11 cellular contexts compared by ENCODE assay signal in the genomic region with DNA sequence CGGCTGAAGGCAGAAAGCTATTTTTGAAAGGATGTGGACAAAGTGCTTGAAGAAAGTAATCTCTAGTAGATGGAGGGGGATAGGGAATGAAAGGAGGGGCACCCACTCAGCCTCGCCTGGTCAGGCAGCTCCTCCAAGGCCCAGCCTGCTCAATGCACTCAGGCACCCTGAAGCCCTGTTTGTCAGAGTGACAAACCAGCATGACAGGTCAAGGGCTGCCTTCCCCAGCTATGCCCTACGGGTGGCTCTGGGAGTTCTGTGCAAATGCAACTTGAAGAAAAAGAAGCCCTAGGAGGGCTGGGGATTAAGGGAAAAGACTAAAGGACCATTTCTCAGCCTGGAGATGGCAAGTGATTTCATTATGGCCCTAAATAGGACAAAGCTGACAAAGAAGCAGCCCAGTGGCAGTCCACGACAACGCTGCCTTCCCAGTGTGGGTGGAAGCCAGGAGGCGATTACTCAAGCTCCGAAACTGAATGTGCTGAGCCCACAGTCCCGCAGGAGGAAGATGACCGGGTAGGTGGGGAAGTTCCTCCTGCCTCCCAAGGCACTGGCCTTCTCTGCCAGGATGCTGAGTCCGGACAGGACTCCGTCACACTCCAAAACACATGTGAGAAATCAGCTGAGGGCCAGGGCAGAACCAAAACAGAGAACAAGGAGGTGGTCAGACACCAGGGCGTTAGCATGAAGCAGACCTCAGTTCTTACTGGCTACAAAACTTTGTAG. TPM values are rescaled to one million over a fixed set of nuclear protein-coding genes. Genes with fewer than 3 reads are reported as not detected.
DNase-seq lines count a peak whose midpoint lies in the region; ATAC-seq and TF ChIP-seq lines count a peak whose summit lies in the region.
"Had no signal": no experiment of that assay in that cellular context is flagged by ENCODE, and none has a peak within 500 bp of the region (broad histone marks: within the 10 kb centered on the region; RNA-seq: fewer than 3 reads in every experiment).

No MANE protein-coding gene starts in this region.

- H2AFZ ChIP-seq in parathyroid adenoma, result peak overlapping the region; percentile 81

- H3K27me3 Mint-ChIP-seq in activated T-helper 17 cell treated with anti-CD3 and anti-CD28 coated beads, Interleukin-2, amount 50 U/mL, for 72 hours, result no peaks in the 10 kb centered on the region
- H3K27me3 Mint-ChIP-seq: activated CD8-positive, alpha-beta T cell treated with anti-CD3 and anti-CD28 coated beads for 36 hours; activated naive CD8-positive, alpha-beta T cell had no signal

- H3K4me1 Mint-ChIP-seq in activated T-helper 17 cell treated with anti-CD3 and anti-CD28 coated beads, Interleukin-2, amount 50 U/mL, for 72 hours, result peaks cover 14% of the 10 kb centered on the region

- peak overlapping the region; percentile 29 for H3K27ac Mint-ChIP-seq in activated T-helper 17 cell treated with anti-CD3 and anti-CD28 coated beads, Interleukin-2, amount 50 U/mL, for 72 hours
- H3K27ac Mint-ChIP-seq: activated CD8-positive, alpha-beta T cell treated with anti-CD3 and anti-CD28 coated beads for 36 hours; activated naive CD8-positive, alpha-beta T cell had no signal

- intact Hi-C loops in left ventricle myocardium superior (cut with micrococcal nuclease), result no loop called here

- in situ Hi-C loops in GM13976 (cut with MboI; ENCODE audit: low sequenced_read_pairs, unreplicated experiment), result no loop called here

- DNase-seq in AG20443 (ENCODE audit: low spot score) (peak; percentile 87), left ventricle myocardium superior (peak; percentile 66), SKM-1 (lab: John Stamatoyannopoulos, UW; ENCODE audit: unreplicated experiment) (no peak), GM13976 (ENCODE audit: low spot score) (no peak)
- DNase-seq in stimulated activated naive CD4-positive, alpha-beta T cell (lab: John Stamatoyannopoulos, UW), result no peak
- DNase-seq: activated CD8-positive, alpha-beta T cell treated with anti-CD3 and anti-CD28 coated beads for 36 hours; BE2C had no signal

- TF ChIP-seq CTCF in parathyroid adenoma (IDR thresholded peaks at IDR 0.05) (no peak), GM13976 (IDR thresholded peaks at IDR 0.05; ENCODE audit: borderline replicate concordance, control extremely low read depth, extremely low read depth, insufficient read depth, missing control alignments) (no peak)

- peak overlapping the region; percentile 32 for H3K4me2 ChIP-seq in parathyroid adenoma (ENCODE audit: low read length)

- peaks cover 73% of the 10 kb centered on the region for H3K36me3 Mint-ChIP-seq in activated T-helper 17 cell treated with anti-CD3 and anti-CD28 coated beads, Interleukin-2, amount 50 U/mL, for 72 hours (ENCODE audit: low read depth)

- H3K9me3 ChIP-seq in parathyroid adenoma (ENCODE audit: control insufficient read depth, low read length), result no peaks in the 10 kb centered on the region
- H3K9me3 ChIP-seq: BE2C had no signal

- H3K27me3 ChIP-seq in parathyroid adenoma (ENCODE audit: control insufficient read depth, insufficient read depth, low read length), result no peaks in the 10 kb centered on the region
- H3K27me3 ChIP-seq: BE2C had no signal

- H3K36me3 ChIP-seq in parathyroid adenoma (ENCODE audit: control insufficient read depth, insufficient read depth, low read length), result no peaks in the 10 kb centered on the region
- H3K36me3 ChIP-seq: BE2C had no signal

- no peak overlapping the region for H3K9ac ChIP-seq in parathyroid adenoma

- H3K79me2 ChIP-seq in parathyroid adenoma, result no peaks in the 10 kb centered on the region

- peak overlapping the region; percentile 33 for H3K4me3 Mint-ChIP-seq in activated T-helper 17 cell treated with anti-CD3 and anti-CD28 coated beads, Interleukin-2, amount 50 U/mL, for 72 hours
- H3K4me3 Mint-ChIP-seq: activated CD8-positive, alpha-beta T cell treated with anti-CD3 and anti-CD28 coated beads for 36 hours; activated naive CD8-positive, alpha-beta T cell had no signal

- H3K9me3 Mint-ChIP-seq in activated T-helper 17 cell treated with anti-CD3 and anti-CD28 coated beads, Interleukin-2, amount 50 U/mL, for 72 hours, result no peaks in the 10 kb centered on the region
- H3K9me3 Mint-ChIP-seq: activated CD8-positive, alpha-beta T cell treated with anti-CD3 and anti-CD28 coated beads for 36 hours had no signal

- ATAC-seq in activated T-helper 17 cell treated with anti-CD3 and anti-CD28 coated beads, Interleukin-2, amount 50 U/mL, for 72 hours (replicated peaks), result peak; percentile 86
- ATAC-seq in left ventricle myocardium superior, result peak; percentile 62
- no peak for ATAC-seq in GM19397 (IDR thresholded peaks at IDR 0.05; ENCODE audit: unreplicated experiment)
- ATAC-seq: activated CD8-positive, alpha-beta T cell treated with anti-CD3 and anti-CD28 coated beads for 36 hours had no signal

- H3K27ac ChIP-seq in parathyroid adenoma, result peak overlapping the region; percentile 87

- H3K4me1 ChIP-seq in parathyroid adenoma, result peaks cover 16% of the 10 kb centered on the region
- H3K4me1 ChIP-seq: BE2C had no signal

- no peak overlapping the region for H3K4me3 ChIP-seq in parathyroid adenoma (ENCODE audit: low read depth, low read length)

RNA-seq across cellular contexts. Expression of a gene that starts 16.3 kb away (rescaled TPM):
- total RNA-seq in activated T-helper 17 cell treated with anti-CD3 and anti-CD28 coated beads, Interleukin-2, amount 50 U/mL, for 72 hours, result 10 to 100 TPM; 26.4 to 68.5 TPM
- 16.5 TPM for total RNA-seq in left ventricle myocardium superior

RNA-seq across cellular contexts. Expression of a gene that starts 28.1 kb away (rescaled TPM):
- total RNA-seq in activated T-helper 17 cell treated with anti-CD3 and anti-CD28 coated beads, Interleukin-2, amount 50 U/mL, for 72 hours, result not detected
- 0.25 TPM for total RNA-seq in left ventricle myocardium superior
- total RNA-seq: activated CD8-positive, alpha-beta T cell treated with anti-CD3 and anti-CD28 coated beads for 36 hours had no signal

Comparison
In these comparisons a context has a peak if more than half of its experiments do, and no peak if none do; other contexts are left out.
1. DNase-seq: peak in AG20443 (single experiment) and left ventricle myocardium superior (single experiment); none in SKM-1 (single experiment), stimulated activated naive CD4-positive, alpha-beta T cell (0 of 6) and GM13976 (single experiment).